8 cellular contexts compared by ENCODE assay signal in the genomic region with DNA sequence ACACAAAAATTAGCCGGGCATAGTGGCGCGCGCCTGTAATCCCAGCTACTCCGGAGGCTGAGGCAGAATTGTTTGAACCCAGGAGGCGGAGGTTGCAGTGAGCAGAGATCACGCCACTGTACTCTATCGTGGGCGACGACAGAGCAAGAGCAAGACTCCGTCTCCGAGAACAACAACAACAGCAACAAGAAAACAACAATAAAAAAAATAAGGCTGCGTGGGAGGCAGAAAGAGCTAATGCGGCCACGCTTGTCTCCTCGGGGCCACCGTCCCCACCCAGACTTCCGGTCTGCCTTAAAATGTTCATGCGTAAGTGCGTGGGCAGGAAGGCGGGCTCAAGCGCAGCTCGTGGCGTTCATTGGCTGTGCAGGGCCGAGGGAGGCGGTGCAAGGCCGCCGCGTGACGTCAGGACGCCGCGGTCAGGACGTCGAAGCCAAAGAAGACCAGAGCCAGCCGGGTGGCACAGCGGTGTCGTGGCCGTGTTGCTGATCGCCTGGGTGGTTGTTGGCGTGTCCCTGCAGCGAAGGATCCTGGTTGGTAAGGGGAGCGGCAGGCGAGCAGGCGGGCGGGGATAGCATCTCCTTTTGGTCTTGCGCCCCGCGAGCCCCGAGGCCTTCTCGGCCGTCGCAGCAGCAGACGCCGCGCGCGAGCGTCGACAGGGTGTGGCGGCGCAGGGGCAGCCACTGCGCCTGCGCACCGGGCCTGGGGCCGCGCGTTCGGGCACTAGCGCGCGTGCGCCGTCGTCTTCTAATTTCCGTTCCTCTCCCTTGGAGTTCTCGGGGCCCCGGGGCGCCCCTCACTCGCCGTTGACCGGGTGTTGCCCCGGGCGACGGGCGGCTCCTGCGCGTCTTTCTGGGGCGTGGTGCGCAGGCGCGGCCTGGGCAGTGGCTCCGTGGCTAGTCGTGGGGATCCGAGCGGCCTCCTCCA. TPM values are rescaled to one million over a fixed set of nuclear protein-coding genes. Genes with fewer than 3 reads are reported as not detected.
DNase-seq lines count a peak whose midpoint lies in the region; ATAC-seq and TF ChIP-seq lines count a peak whose summit lies in the region.

A gene (plus strand): TSS at position 426 of the 927 bp plus-strand sequence. CDS start 2,146 bp downstream, outside the sequence.

- H3K9me3 Mint-ChIP-seq in activated naive CD4-positive, alpha-beta T cell treated with anti-CD3 and anti-CD28 coated beads, Interleukin-2, amount 50 U/mL, for 72 hours = no peaks in the 10 kb centered on the region
- no peaks in the 10 kb centered on the region for H3K9me3 Mint-ChIP-seq in osteocyte (ENCODE audit: unreplicated experiment)

- peak within 1 kb of the TSS; percentile 97 for H3K4me3 ChIP-seq in GM08714 (ENCODE audit: low read length)
- H3K4me3 ChIP-seq in thymus (ENCODE audit: low read length) = peak within 1 kb of the TSS; percentile 65

- DNase-seq in NCI-H1092 treated with DMSO at 0.1 percent for 48 hours (lab: John Stamatoyannopoulos, UW) (peak; percentile 93), SKM-1 (lab: John Stamatoyannopoulos, UW; ENCODE audit: unreplicated experiment) (peak; percentile 56), glomerular visceral epithelial cell (ENCODE audit: extremely low spot score) (peak; percentile 98), osteocyte (ENCODE audit: extremely low spot score, unreplicated experiment) (peak; percentile 99)
- DNase-seq in activated naive CD4-positive, alpha-beta T cell treated with anti-CD3 and anti-CD28 coated beads, Interleukin-2, amount 50 U/mL, for 72 hours (ENCODE audit: low spot score in 2 of 2) = peak; percentile 94 to 99

- H3K9me3 ChIP-seq in thymus (ENCODE audit: control insufficient read depth) = no peaks in the 10 kb centered on the region

- H3K36me3 Mint-ChIP-seq in activated naive CD4-positive, alpha-beta T cell treated with anti-CD3 and anti-CD28 coated beads, Interleukin-2, amount 50 U/mL, for 72 hours = peaks cover 30 to 49% of the 10 kb centered on the region in 2 donors
- peaks cover 29% of the 10 kb centered on the region for H3K36me3 Mint-ChIP-seq in osteocyte (ENCODE audit: unreplicated experiment)

- no peaks in the 10 kb centered on the region for H3K27me3 Mint-ChIP-seq in osteocyte (ENCODE audit: unreplicated experiment)

- H3K4me1 ChIP-seq in thymus (ENCODE audit: control insufficient read depth, insufficient read depth, low read length) = peaks cover 16% of the 10 kb centered on the region

- TF ChIP-seq CTCF in osteocyte (IDR thresholded peaks at IDR 0.05) = no peak

- peaks cover 36% of the 10 kb centered on the region for H3K4me1 Mint-ChIP-seq in osteocyte (ENCODE audit: unreplicated experiment)

- H3K27ac ChIP-seq in thymus (ENCODE audit: low read depth) = peak within 1 kb of the TSS; percentile 91

- peak within 1 kb of the TSS; percentile 99 for H3K4me3 Mint-ChIP-seq in osteocyte (ENCODE audit: unreplicated experiment)

- peak; percentile 82 for ATAC-seq in HG02610 (IDR thresholded peaks at IDR 0.05; ENCODE audit: unreplicated experiment)
- ATAC-seq in activated naive CD4-positive, alpha-beta T cell treated with anti-CD3 and anti-CD28 coated beads, Interleukin-2, amount 50 U/mL, for 72 hours = peak; percentile 94 to 95

- H3K27me3 ChIP-seq in thymus (ENCODE audit: control insufficient read depth, insufficient read depth) = no peaks in the 10 kb centered on the region

- H3K27ac Mint-ChIP-seq in activated naive CD4-positive, alpha-beta T cell treated with anti-CD3 and anti-CD28 coated beads, Interleukin-2, amount 50 U/mL, for 72 hours = peak within 1 kb of the TSS; percentile 98 to 100
- H3K27ac Mint-ChIP-seq in osteocyte (ENCODE audit: unreplicated experiment) = peak within 1 kb of the TSS; percentile 98

- peaks cover 39% of the 10 kb centered on the region for H3K36me3 ChIP-seq in thymus (ENCODE audit: control insufficient read depth, insufficient read depth)

- under 1% methylated on average over 96 of the region's 96 CpGs for WGBS in thymus

RNA-seq across cellular contexts. Expression of the gene that starts here (rescaled TPM):
- total RNA-seq in activated naive CD4-positive, alpha-beta T cell treated with anti-CD3 and anti-CD28 coated beads, Interleukin-2, amount 50 U/mL, for 72 hours = 100 to 1,000 TPM; 191 to 205 TPM
- 145 and 192 TPM in 2 replicates for total RNA-seq in osteocyte
- 151 TPM for polyA plus RNA-seq in thymus

Comparison
In these comparisons a context has a peak if more than half of its experiments do, and no peak if none do; other contexts are left out.
1. Peak in every context shown above with its lines: DNase-seq, ATAC-seq, H3K4me3 ChIP-seq and H3K27ac ChIP-seq.